2 cellular contexts compared by ENCODE assay signal in the genomic region with DNA sequence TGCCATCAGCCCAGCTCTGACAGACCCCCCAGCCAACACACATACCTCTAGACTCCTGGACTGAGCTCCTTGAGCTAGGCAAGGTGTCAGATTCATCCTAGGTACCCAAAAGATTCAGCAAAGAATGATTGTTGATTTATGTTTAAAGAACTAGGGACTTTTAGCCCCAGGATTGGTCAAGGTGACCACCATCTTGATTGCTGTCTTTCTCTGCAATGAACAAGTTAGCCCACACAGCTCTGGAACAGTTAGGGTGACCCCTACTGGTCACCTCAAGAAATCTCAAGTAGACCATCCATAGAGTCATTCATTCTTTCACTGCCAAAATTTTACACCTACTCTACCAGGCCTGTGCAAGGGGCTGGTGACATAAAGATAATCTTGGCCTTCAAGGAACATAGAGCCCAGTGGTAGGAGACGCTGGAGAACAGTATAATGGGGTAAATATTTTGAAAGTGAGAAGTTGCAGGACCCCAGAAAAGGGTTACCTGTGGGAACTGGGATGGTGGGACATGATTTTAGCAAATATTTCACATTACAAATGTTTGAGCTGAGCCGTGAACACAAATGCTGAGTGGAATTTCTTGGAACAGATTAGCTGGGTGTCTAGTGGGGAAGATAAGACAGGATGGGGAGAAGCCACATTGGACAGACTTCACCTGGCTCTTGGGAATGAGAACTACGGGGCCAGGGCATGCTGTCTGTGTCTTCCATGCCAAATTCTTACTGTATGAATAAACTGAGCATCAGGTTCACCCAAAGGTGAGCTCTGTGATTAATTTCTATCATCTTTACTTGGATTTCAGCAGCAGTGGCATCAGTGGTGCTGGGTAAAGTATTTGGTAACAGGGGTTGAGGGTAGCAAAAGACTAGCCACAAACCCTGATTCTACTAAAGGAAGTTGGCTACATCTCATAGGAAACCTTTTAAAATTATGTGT.
A peak's percentile ranks its signal among the peaks of the same experiment; 100 is the strongest.
TF ChIP-seq lines count a peak whose summit lies in the region.

No MANE protein-coding gene starts in this region.

TF ChIP-seq in SK-N-SH treated with all-trans-retinoic acid at 6 μM for 48 hours, 23 proteins besides CTCF, POLR2A, EP300 and RAD21 (continued from another document):
- no peak for TF ChIP-seq CSRNP3 (CRISPR knock-in tag; IDR thresholded peaks at IDR 0.05)
- TF ChIP-seq CSDC2 (CRISPR knock-in tag; IDR thresholded peaks at IDR 0.05): no peak
- TF ChIP-seq ZC3H10 (CRISPR knock-in tag; IDR thresholded peaks at IDR 0.05): no peak
- no peak for TF ChIP-seq ZNF8 (CRISPR knock-in tag; IDR thresholded peaks at IDR 0.05)
- no peak for TF ChIP-seq TSHZ2 (CRISPR knock-in tag; IDR thresholded peaks at IDR 0.05)
- no peak for TF ChIP-seq TOX (CRISPR knock-in tag; IDR thresholded peaks at IDR 0.05; ENCODE audit: borderline replicate concordance)
- TF ChIP-seq, protein P1, sequence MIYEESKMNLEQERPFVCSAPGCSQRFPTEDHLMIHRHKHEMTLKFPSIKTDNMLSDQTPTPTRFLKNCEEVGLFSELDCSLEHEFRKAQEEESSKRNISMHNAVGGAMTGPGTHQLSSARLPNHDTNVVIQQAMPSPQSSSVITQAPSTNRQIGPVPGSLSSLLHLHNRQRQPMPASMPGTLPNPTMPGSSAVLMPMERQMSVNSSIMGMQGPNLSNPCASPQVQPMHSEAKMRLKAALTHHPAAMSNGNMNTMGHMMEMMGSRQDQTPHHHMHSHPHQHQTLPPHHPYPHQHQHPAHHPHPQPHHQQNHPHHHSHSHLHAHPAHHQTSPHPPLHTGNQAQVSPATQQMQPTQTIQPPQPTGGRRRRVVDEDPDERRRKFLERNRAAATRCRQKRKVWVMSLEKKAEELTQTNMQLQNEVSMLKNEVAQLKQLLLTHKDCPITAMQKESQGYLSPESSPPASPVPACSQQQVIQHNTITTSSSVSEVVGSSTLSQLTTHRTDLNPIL (CRISPR knock-in tag; IDR thresholded peaks at IDR 0.05; ENCODE audit: low read depth): no peak
- TF ChIP-seq PPARA (CRISPR knock-in tag; IDR thresholded peaks at IDR 0.05; ENCODE audit: borderline replicate concordance): no peak
- TF ChIP-seq ZNF565 (CRISPR knock-in tag; conservative IDR thresholded peaks at IDR 0.05; ENCODE audit: low read depth): no peak
- no peak for TF ChIP-seq ZFP30 (CRISPR knock-in tag; IDR thresholded peaks at IDR 0.05)
- TF ChIP-seq TCF4 (CRISPR knock-in tag; IDR thresholded peaks at IDR 0.05; ENCODE audit: borderline replicate concordance): no peak
- no peak for TF ChIP-seq ARNTL (CRISPR knock-in tag; IDR thresholded peaks at IDR 0.05; ENCODE audit: borderline replicate concordance, low read depth)
- no peak for TF ChIP-seq RARB (CRISPR knock-in tag; IDR thresholded peaks at IDR 0.05)

TF ChIP-seq in HepG2, 621 proteins besides CTCF, POLR2A, EP300 and RAD21 (continued from another document):
- no peak for TF ChIP-seq FOXO4 (CRISPR knock-in tag; conservative IDR thresholded peaks at IDR 0.05)
- TF ChIP-seq YY1 (IDR thresholded peaks at IDR 0.05; ENCODE audit: insufficient read depth, insufficient replicate concordance, low read depth, low read length): peak; percentile 24
- peak; percentile 81 for TF ChIP-seq SMC3 (IDR thresholded peaks at IDR 0.05; ENCODE audit: low read length)
- TF ChIP-seq CAMTA2 (CRISPR knock-in tag; IDR thresholded peaks at IDR 0.05; ENCODE audit: borderline replicate concordance): no peak
- 0 out of 2 replicates have a peak, but pooled peaks have one; percentile 8 for TF ChIP-seq CREB1 (IDR thresholded peaks at IDR 0.05)
- TF ChIP-seq CREB1 (CRISPR knock-in tag; IDR thresholded peaks at IDR 0.05): no peak
